8 cellular contexts compared by ENCODE assay signal in genomic region chr15:64634576-64635485, GRCh38.
DNase-seq lines count a peak whose midpoint lies in the region; ATAC-seq and TF ChIP-seq lines count a peak whose summit lies in the region.

No MANE protein-coding gene starts in this region.

- BruUV-seq in PC-9 (replicated peaks; lab: Mats Ljungman, UMichigan), result no TSS peak

- H2AFZ ChIP-seq in Loucy (ENCODE audit: low read length), result no peak overlapping the region
- H2AFZ ChIP-seq in PC-9, result no peak overlapping the region

- peak; percentile 57 for ATAC-seq in GM21619 (IDR thresholded peaks at IDR 0.05; ENCODE audit: unreplicated experiment)
- peak; percentile 47 for ATAC-seq in left lobe of liver

- H3K9me3 ChIP-seq in Loucy (ENCODE audit: insufficient read depth, low read depth, low read length), result peaks cover 4% of the 10 kb centered on the region; the same call in 1 of the 2 replicates
- H3K9me3 ChIP-seq in adrenal gland (replicated peaks in 1 of 3), result no peaks in the 10 kb centered on the region
- H3K9me3 ChIP-seq in PC-9 (ENCODE audit: insufficient read depth, low read depth), result no peaks in the 10 kb centered on the region

- H3K9me2 ChIP-seq in Loucy (replicated peaks; ENCODE audit: low read depth, low read length) (no peaks in the 10 kb centered on the region), PC-9 (ENCODE audit: insufficient read depth) (no peaks in the 10 kb centered on the region)

- H3F3A ChIP-seq in Loucy (ENCODE audit: low read depth), result no peaks in the 10 kb centered on the region
- H3F3A ChIP-seq in PC-9 (ENCODE audit: insufficient read depth, low read depth), result no peaks in the 10 kb centered on the region

- TF ChIP-seq POLR2A in adrenal gland (IDR thresholded peaks at IDR 0.05), result no peak

- intact Hi-C loops in adrenal gland (cut with DNase I), result no loop called here
- intact Hi-C loops in PC-9 (cut with micrococcal nuclease; ENCODE audit: unreplicated experiment), result no loop called here

- no peak for TF ChIP-seq CTCF in Loucy (conservative IDR thresholded peaks at IDR 0.05; ENCODE audit: low read length)
- TF ChIP-seq CTCF in adrenal gland (IDR thresholded peaks at IDR 0.05), result no peak
- TF ChIP-seq CTCF in RWPE1 (conservative IDR thresholded peaks at IDR 0.05; ENCODE audit: low read depth), result no peak
- no peak for TF ChIP-seq CTCF in PC-9 (conservative IDR thresholded peaks at IDR 0.05)

- H3K4me1 ChIP-seq in Loucy (ENCODE audit: insufficient read depth, low read length, poor library complexity, severe bottlenecking), result peaks cover 44% of the 10 kb centered on the region
- H3K4me1 ChIP-seq in adrenal gland (replicated peaks in 1 of 2), result peaks cover 16 to 41% of the 10 kb centered on the region in 2 donors
- no peaks in the 10 kb centered on the region for H3K4me1 ChIP-seq in PC-9 (replicated peaks; ENCODE audit: insufficient read depth)

- H3K36me3 ChIP-seq in Loucy (ENCODE audit: insufficient read depth, low read length) (peaks cover 23% of the 10 kb centered on the region), adrenal gland (replicated peaks in 1 of 2) (no peaks in the 10 kb centered on the region), PC-9 (ENCODE audit: low read depth) (no peaks in the 10 kb centered on the region)

- CTCF ChIA-PET in RWPE1 (lab: Yijun Ruan, JAX) (interaction anchor here (0.8 to 1.7 kb wide), 2 partner anchors 19 to 164 kb away, joined by 3 to 5 read pairs; no protein-coding TSS in a partner anchor), PC-9 (lab: Charles Lee) (interaction anchor here (0.7 kb wide), 1 partner anchor 190 kb away, joined by 4 read pairs; no protein-coding TSS in a partner anchor)

- peaks cover 9% of the 10 kb centered on the region for H4K20me1 ChIP-seq in Loucy (ENCODE audit: insufficient read depth, low read length, poor library complexity, severe bottlenecking)
- no peaks in the 10 kb centered on the region; the same call in 1 of the 2 replicates for H4K20me1 ChIP-seq in PC-9 (ENCODE audit: insufficient read depth)

- no peak overlapping the region for H3K9ac ChIP-seq in Loucy (ENCODE audit: low read depth, low read length, poor library complexity, severe bottlenecking)

- H3K4me2 ChIP-seq in Loucy (ENCODE audit: low read depth, low read length, poor library complexity, severe bottlenecking) (peak overlapping the region; percentile 79), PC-9 (no peak overlapping the region)

- peaks cover 72% of the 10 kb centered on the region for H3K79me2 ChIP-seq in Loucy (ENCODE audit: insufficient read depth, low read length)
- peaks cover 3% of the 10 kb centered on the region; the same call in 1 of the 2 replicates for H3K79me2 ChIP-seq in PC-9 (ENCODE audit: low read depth)

- H3K27ac ChIP-seq in adrenal gland, result peak overlapping the region in 3 of 5 donors; percentile 22 to 33 (median 23)
- H3K27ac ChIP-seq in RWPE1, result no peak overlapping the region
- no peak overlapping the region for H3K27ac ChIP-seq in PC-9

- DNase-seq in adrenal gland, result no peak
- no peak for DNase-seq in left lobe of liver (ENCODE audit: low spot score)
- no peak for DNase-seq in anterior cingulate cortex (lab: John Stamatoyannopoulos, UW)
- no peak for DNase-seq in RWPE1 (ENCODE audit: low spot score)
- DNase-seq in PC-9, result no peak

- WGBS in adrenal gland, 4 donors, result 41 to 58% (median 43%) methylated on average over 4 of the region's 4 CpGs

- POLR2A ChIA-PET in RWPE1 (lab: Yijun Ruan, JAX; ENCODE audit: low non-redundant PET) (no interaction called here), PC-9 (lab: Charles Lee; ENCODE audit: unreplicated experiment) (no interaction called here)

- H3K4me3 ChIP-seq in GM08714 (ENCODE audit: low read length), result peak overlapping the region; percentile 73
- peak overlapping the region; percentile 60 for H3K4me3 ChIP-seq in Loucy (ENCODE audit: low read length, poor library complexity, severe bottlenecking)
- no peak overlapping the region for H3K4me3 ChIP-seq in adrenal gland
- no peak overlapping the region for H3K4me3 ChIP-seq in PC-9

- no peaks in the 10 kb centered on the region for H3K27me3 ChIP-seq in Loucy (ENCODE audit: insufficient read depth, low read length, poor library complexity, severe bottlenecking)
- H3K27me3 ChIP-seq in adrenal gland, result no peaks in the 10 kb centered on the region
- H3K27me3 ChIP-seq in PC-9 (ENCODE audit: insufficient read depth, low read depth), result no peaks in the 10 kb centered on the region

Comparison
In these comparisons a context has a peak if more than half of its experiments do, and no peak if none do; other contexts are left out.
1. H3K4me3 ChIP-seq: peak in GM08714 (single experiment) and Loucy (single experiment); none in adrenal gland (0 of 4) and PC-9 (single experiment).
2. H3K27ac ChIP-seq: peak in adrenal gland (3 of 5); none in RWPE1 (single experiment) and PC-9 (single experiment).